ENCODE assay signal across 1 cellular context in genomic region chrX:110219920-110220319, GRCh38.
TF ChIP-seq lines count a peak whose summit lies in the region.

No MANE protein-coding gene starts in this region.

TF ChIP-seq in K562, 482 proteins besides CTCF, POLR2A, EP300 and RAD21 (continued from another document):
- TF ChIP-seq CHD7 (IDR thresholded peaks at IDR 0.05; ENCODE audit: low read depth, low read length), result peak; percentile 85
- TF ChIP-seq ZNF639 (CRISPR knock-in tag; conservative IDR thresholded peaks at IDR 0.05 in 1 of 2, IDR thresholded peaks at IDR 0.05 in 1 of 2), result no peak
- TF ChIP-seq ZNF561 (CRISPR knock-in tag; conservative IDR thresholded peaks at IDR 0.05), result no peak
- TF ChIP-seq CBFA2T3 (IDR thresholded peaks at IDR 0.05), result peak; percentile 44
- peak; percentile 81 to 88 for TF ChIP-seq KDM1A (IDR thresholded peaks at IDR 0.05)
- no peak for TF ChIP-seq SMAD2 (IDR thresholded peaks at IDR 0.05; ENCODE audit: low read depth, low read length)
- no peak for TF ChIP-seq NFE2L1 (tag; IDR thresholded peaks at IDR 0.05; ENCODE audit: borderline replicate concordance, low read depth)
- TF ChIP-seq PHF21A (IDR thresholded peaks at IDR 0.05; ENCODE audit: borderline replicate concordance, low read depth), result peak; percentile 49; the same call in 1 of the 2 replicates
- TF ChIP-seq ETV5 (CRISPR knock-in tag; IDR thresholded peaks at IDR 0.05; ENCODE audit: low read depth), result no peak
- TF ChIP-seq JUND (IDR thresholded peaks at IDR 0.05; ENCODE audit: borderline replicate concordance, low read depth, low read length), result peak; percentile 16; the same call in 1 of the 2 replicates
- no peak for TF ChIP-seq JUND (tag; IDR thresholded peaks at IDR 0.05; ENCODE audit: borderline replicate concordance, low read depth, low read length)
- TF ChIP-seq ATF3 (IDR thresholded peaks at IDR 0.05), result peak; percentile 23; the same call in 1 of the 2 replicates
- TF ChIP-seq ATF3 (CRISPR knock-in tag; conservative IDR thresholded peaks at IDR 0.05), result no peak
- TF ChIP-seq MAFG (tag; conservative IDR thresholded peaks at IDR 0.05), result peak; percentile 35; the same call in 1 of the 2 replicates
- TF ChIP-seq LCOR (CRISPR knock-in tag; IDR thresholded peaks at IDR 0.05), result no peak
- TF ChIP-seq RBFOX2 (IDR thresholded peaks at IDR 0.05; ENCODE audit: low read depth, low read length), result no peak
- TF ChIP-seq MAFK (IDR thresholded peaks at IDR 0.05; ENCODE audit: low read length), result 0 out of 2 replicates have a peak, but pooled peaks have one; percentile 33
- TF ChIP-seq ZNF384 (IDR thresholded peaks at IDR 0.05; ENCODE audit: low read depth, low read length), result no peak
- TF ChIP-seq JUN (IDR thresholded peaks at IDR 0.05; ENCODE audit: borderline replicate concordance, low read depth, low read length), result no peak
- TF ChIP-seq JUN (CRISPR knock-in tag; IDR thresholded peaks at IDR 0.05; ENCODE audit: borderline replicate concordance), result no peak
- peak; percentile 38 for TF ChIP-seq C11orf30 (IDR thresholded peaks at IDR 0.05; ENCODE audit: low read depth)
- no peak for TF ChIP-seq E2F5 (CRISPR knock-in tag; IDR thresholded peaks at IDR 0.05)
- TF ChIP-seq FIP1L1 (IDR thresholded peaks at IDR 0.05; ENCODE audit: low read depth, low read length, poor library complexity, severe bottlenecking), result no peak
- peak in 1 of 2 experiments; percentile 53; a peak in 1 of 4 replicates for TF ChIP-seq RCOR1 (IDR thresholded peaks at IDR 0.05; ENCODE audit: borderline replicate concordance in 1 of 2, low read depth in 2 of 2, low read length in 2 of 2)
- TF ChIP-seq DMBX1 (CRISPR knock-in tag; IDR thresholded peaks at IDR 0.05; ENCODE audit: borderline replicate concordance), result no peak
- 0 out of 2 replicates have a peak, but pooled peaks have one; percentile 40 for TF ChIP-seq HDAC2 (IDR thresholded peaks at IDR 0.05)
- no peak for TF ChIP-seq SETDB1 (IDR thresholded peaks at IDR 0.05; ENCODE audit: low read length)
- TF ChIP-seq FOSL1 (tag; conservative IDR thresholded peaks at IDR 0.05), result peak; percentile 54; the same call in 1 of the 2 replicates
- TF ChIP-seq CREB3 (tag; conservative IDR thresholded peaks at IDR 0.05; ENCODE audit: low read depth), result no peak
- TF ChIP-seq ZNF449 (CRISPR knock-in tag; IDR thresholded peaks at IDR 0.05), result no peak
- no peak for TF ChIP-seq KDM5B (IDR thresholded peaks at IDR 0.05; ENCODE audit: insufficient replicate concordance, low read depth, low read length)
- TF ChIP-seq NFIC (IDR thresholded peaks at IDR 0.05), result peak; percentile 55
- TF ChIP-seq ZNF57 (CRISPR knock-in tag; IDR thresholded peaks at IDR 0.05), result no peak
- TF ChIP-seq THAP7 (CRISPR knock-in tag; IDR thresholded peaks at IDR 0.05), result no peak
